39 cellular contexts compared by ENCODE assay signal in genomic region chr18:45378308-45378707, GRCh38.
"Had no signal": no experiment of that assay in that cellular context is flagged by ENCODE, and none has a peak within 500 bp of the region (broad histone marks: within the 10 kb centered on the region; RNA-seq: fewer than 3 reads in every experiment).

No MANE protein-coding gene starts in this region.

- H3K9me3 ChIP-seq: adrenal gland, ascending aorta, body of pancreas, breast epithelium had no signal

- H3K27me3 ChIP-seq: adrenal gland, ascending aorta, body of pancreas, brain microvascular endothelial cell, breast epithelium, cardiac muscle cell had no signal

- H3K36me3 Mint-ChIP-seq: activated naive CD4-positive, alpha-beta T cell treated with anti-CD3 and anti-CD28 coated beads, Interleukin-2, amount 10 ng/mL, durations not matched to agents 7 days and 5 days; activated naive CD4-positive, alpha-beta T cell treated with anti-CD3 and anti-CD28 coated beads, Interleukin-2, amount 50 U/mL, for 24 hours; activated naive CD8-positive, alpha-beta T cell; activated naive CD8-positive, alpha-beta T cell treated with anti-CD3 and anti-CD28 coated beads for 36 hours; activated naive CD8-positive, alpha-beta T cell treated with anti-CD3 and anti-CD28 coated beads, Interleukin-2, amount 10 ng/mL, durations not matched to agents 7 days and 5 days; brain had no signal

- H3K27ac ChIP-seq: adrenal gland, ascending aorta, body of pancreas, brain microvascular endothelial cell, breast epithelium, cardiac muscle cell had no signal

- DNase-seq: activated effector memory CD4-positive, alpha-beta T cell treated with anti-CD3 and anti-CD28 coated beads, Interleukin-2, amount 50 U/mL, for 16 hours; activated effector memory CD4-positive, alpha-beta T cell treated with Interleukin-2 at 50 U/mL for 16 hours; activated gamma-delta T cell; activated gamma-delta T cell treated with Interleukin-2 at 50 U/mL for 16 hours; activated naive CD4-positive, alpha-beta T cell; activated naive CD4-positive, alpha-beta T cell treated with anti-CD3 and anti-CD28 coated beads for 36 hours; activated naive CD4-positive, alpha-beta T cell treated with anti-CD3 and anti-CD28 coated beads, Interleukin-2, amount 10 ng/mL, durations not matched to agents 7 days and 5 days; activated naive CD4-positive, alpha-beta T cell treated with anti-CD3 and anti-CD28 coated beads, Interleukin-2, amount 50 U/mL, for 16 hours; activated naive CD4-positive, alpha-beta T cell treated with Interleukin-2 at 50 U/mL for 16 hours; activated naive CD8-positive, alpha-beta T cell treated with anti-CD3 and anti-CD28 coated beads for 36 hours; activated naive CD8-positive, alpha-beta T cell treated with anti-CD3 and anti-CD28 coated beads, Interleukin-2, amount 10 ng/mL, durations not matched to agents 7 days and 5 days; activated naive CD8-positive, alpha-beta T cell treated with anti-CD3 and anti-CD28 coated beads, Interleukin-2, amount 50 U/mL, for 24 hours; activated T-cell treated with anti-CD3 and anti-CD28 coated beads, Interleukin-2, amount 50 U/mL, for 24 hours; activated T-cell treated with anti-CD3 and anti-CD28 coated beads, Interleukin-2, amount 50 U/mL, for 4 hours; activated T-cell treated with anti-CD3 and anti-CD28 coated beads, Interleukin-2, amount 50 U/mL, for 48 hours; activated T-cell treated with anti-CD3 and anti-CD28 coated beads, Interleukin-2, amount 50 U/mL, for 72 hours; adrenal gland; amniotic stem cell; amygdala; anterior cingulate cortex; aorta; body of pancreas; brain microvascular endothelial cell; caudate nucleus; central memory CD4-positive, alpha-beta T cell; cerebellar nuclear complex had no signal

- H3K9me3 Mint-ChIP-seq: activated naive CD4-positive, alpha-beta T cell treated with anti-CD3 and anti-CD28 coated beads for 36 hours; activated naive CD4-positive, alpha-beta T cell treated with anti-CD3 and anti-CD28 coated beads, Interleukin-2, amount 10 ng/mL, durations not matched to agents 7 days and 5 days; activated naive CD4-positive, alpha-beta T cell treated with anti-CD3 and anti-CD28 coated beads, Interleukin-2, amount 50 U/mL, for 24 hours; activated naive CD8-positive, alpha-beta T cell treated with anti-CD3 and anti-CD28 coated beads for 36 hours; activated naive CD8-positive, alpha-beta T cell treated with anti-CD3 and anti-CD28 coated beads, Interleukin-2, amount 10 ng/mL, durations not matched to agents 7 days and 5 days; activated naive CD8-positive, alpha-beta T cell treated with anti-CD3 and anti-CD28 coated beads, Interleukin-2, amount 50 U/mL, for 24 hours; activated T-cell treated with anti-CD3 and anti-CD28 coated beads, Interleukin-2, amount 50 U/mL, for 24 hours; activated T-cell treated with anti-CD3 and anti-CD28 coated beads, Interleukin-2, amount 50 U/mL, for 4 hours; activated T-cell treated with anti-CD3 and anti-CD28 coated beads, Interleukin-2, amount 50 U/mL, for 72 hours; activated T-helper 1 cell treated with anti-CD3 and anti-CD28 coated beads, Interleukin-12 subunit alpha, Interleukin-12 subunit beta, Interleukin-2, Interleukin-4 antibody, amounts not matched to agents 30 ng/mL and 10 ng/mL and 1 ng/mL, durations not matched to agents 14 hours and 24 hours and 36 hours; activated T-helper 17 cell treated with anti-CD3 and anti-CD28 coated beads, Interleukin-2, amount 50 U/mL, for 72 hours; activated T-helper 2 cell treated with anti-CD3 and anti-CD28 coated beads, Interferon-gamma antibody, Interleukin-2, Interleukin-4, amounts not matched to agents 10 μg/mL and 5 μg/mL and 100 μg/mL, durations not matched to agents 14 hours and 24 hours and 36 hours; central memory CD8-positive, alpha-beta T cell had no signal

- H3K36me3 ChIP-seq: adrenal gland, ascending aorta, brain microvascular endothelial cell, breast epithelium, cardiac muscle cell had no signal

- H3K4me1 ChIP-seq: adrenal gland, ascending aorta, body of pancreas, breast epithelium had no signal

- H3K27me3 Mint-ChIP-seq: brain had no signal

- H3K27ac Mint-ChIP-seq: activated naive CD4-positive, alpha-beta T cell treated with anti-CD3 and anti-CD28 coated beads for 36 hours; activated naive CD4-positive, alpha-beta T cell treated with anti-CD3 and anti-CD28 coated beads, Interleukin-2, amount 10 ng/mL, durations not matched to agents 7 days and 5 days; activated naive CD4-positive, alpha-beta T cell treated with anti-CD3 and anti-CD28 coated beads, Interleukin-2, amount 50 U/mL, for 24 hours; activated naive CD8-positive, alpha-beta T cell; activated naive CD8-positive, alpha-beta T cell treated with anti-CD3 and anti-CD28 coated beads for 36 hours; activated naive CD8-positive, alpha-beta T cell treated with anti-CD3 and anti-CD28 coated beads, Interleukin-2, amount 10 ng/mL, durations not matched to agents 7 days and 5 days; activated naive CD8-positive, alpha-beta T cell treated with anti-CD3 and anti-CD28 coated beads, Interleukin-2, amount 50 U/mL, for 24 hours; activated T-cell treated with anti-CD3 and anti-CD28 coated beads, Interleukin-2, amount 50 U/mL, for 24 hours; activated T-cell treated with anti-CD3 and anti-CD28 coated beads, Interleukin-2, amount 50 U/mL, for 72 hours; activated T-helper 1 cell treated with anti-CD3 and anti-CD28 coated beads, Interleukin-12 subunit alpha, Interleukin-12 subunit beta, Interleukin-2, Interleukin-4 antibody, amounts not matched to agents 30 ng/mL and 10 ng/mL and 1 ng/mL, durations not matched to agents 14 hours and 24 hours and 36 hours; activated T-helper 17 cell treated with anti-CD3 and anti-CD28 coated beads, Interleukin-2, amount 50 U/mL, for 72 hours; activated T-helper 2 cell treated with anti-CD3 and anti-CD28 coated beads, Interferon-gamma antibody, Interleukin-2, Interleukin-4, amounts not matched to agents 10 μg/mL and 5 μg/mL and 100 μg/mL, durations not matched to agents 14 hours and 24 hours and 36 hours had no signal

- H3K4me3 ChIP-seq: adrenal gland, ascending aorta, body of pancreas, breast epithelium, cardiac muscle cell had no signal

- H3K4me3 Mint-ChIP-seq: activated naive CD4-positive, alpha-beta T cell treated with anti-CD3 and anti-CD28 coated beads for 36 hours; activated naive CD4-positive, alpha-beta T cell treated with anti-CD3 and anti-CD28 coated beads, Interleukin-2, amount 10 ng/mL, durations not matched to agents 7 days and 5 days; activated naive CD4-positive, alpha-beta T cell treated with anti-CD3 and anti-CD28 coated beads, Interleukin-2, amount 50 U/mL, for 24 hours; activated naive CD8-positive, alpha-beta T cell; activated naive CD8-positive, alpha-beta T cell treated with anti-CD3 and anti-CD28 coated beads for 36 hours; activated naive CD8-positive, alpha-beta T cell treated with anti-CD3 and anti-CD28 coated beads, Interleukin-2, amount 10 ng/mL, durations not matched to agents 7 days and 5 days; activated naive CD8-positive, alpha-beta T cell treated with anti-CD3 and anti-CD28 coated beads, Interleukin-2, amount 50 U/mL, for 24 hours; activated T-cell treated with anti-CD3 and anti-CD28 coated beads, Interleukin-2, amount 50 U/mL, for 24 hours; activated T-cell treated with anti-CD3 and anti-CD28 coated beads, Interleukin-2, amount 50 U/mL, for 4 hours; activated T-cell treated with anti-CD3 and anti-CD28 coated beads, Interleukin-2, amount 50 U/mL, for 72 hours; activated T-helper 1 cell treated with anti-CD3 and anti-CD28 coated beads, Interleukin-12 subunit alpha, Interleukin-12 subunit beta, Interleukin-2, Interleukin-4 antibody, amounts not matched to agents 30 ng/mL and 10 ng/mL and 1 ng/mL, durations not matched to agents 14 hours and 24 hours and 36 hours; activated T-helper 17 cell treated with anti-CD3 and anti-CD28 coated beads, Interleukin-2, amount 50 U/mL, for 72 hours; brain; central memory CD8-positive, alpha-beta T cell had no signal

- FAIRE-seq: astrocyte, bronchial epithelial cell, colon had no signal

- H3K4me1 Mint-ChIP-seq: activated naive CD4-positive, alpha-beta T cell treated with anti-CD3 and anti-CD28 coated beads, Interleukin-2, amount 10 ng/mL, durations not matched to agents 7 days and 5 days; activated naive CD4-positive, alpha-beta T cell treated with anti-CD3 and anti-CD28 coated beads, Interleukin-2, amount 50 U/mL, for 24 hours; activated T-helper 17 cell treated with anti-CD3 and anti-CD28 coated beads, Interleukin-2, amount 50 U/mL, for 72 hours; central memory CD8-positive, alpha-beta T cell had no signal

- ATAC-seq: activated naive CD8-positive, alpha-beta T cell treated with anti-CD3 and anti-CD28 coated beads, Interleukin-2, amount 50 U/mL, for 24 hours; activated T-cell treated with anti-CD3 and anti-CD28 coated beads, Interleukin-2, amount 50 U/mL, for 4 hours; activated T-cell treated with anti-CD3 and anti-CD28 coated beads, Interleukin-2, amount 50 U/mL, for 72 hours; activated T-helper 17 cell treated with anti-CD3 and anti-CD28 coated beads, Interleukin-2, amount 50 U/mL, for 72 hours; body of pancreas had no signal
